In the genomic region with DNA sequence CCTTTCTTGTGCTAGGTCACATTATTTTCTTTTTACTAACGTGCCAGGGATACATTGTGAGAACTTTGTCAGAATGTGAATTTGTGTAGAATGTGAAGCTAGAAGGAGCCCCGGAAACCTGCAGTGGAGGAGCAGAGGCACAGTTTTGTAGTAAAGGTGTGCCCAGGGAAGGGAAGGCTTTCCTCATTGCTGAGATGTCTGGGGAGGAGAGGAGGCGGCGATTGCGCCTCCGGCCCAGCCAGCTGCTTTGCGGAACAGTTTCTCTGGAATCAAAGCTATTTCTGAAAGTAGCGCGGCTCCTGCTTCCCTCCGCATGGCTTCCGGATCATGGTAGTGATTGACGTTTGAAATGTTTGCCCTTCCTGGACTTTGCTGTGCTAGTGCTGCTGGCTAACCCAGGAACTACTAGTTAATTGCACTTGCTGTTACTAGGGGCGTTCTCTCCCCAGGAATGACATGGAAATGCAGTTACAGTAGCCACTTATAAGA, we compare ENCODE assay signal across 8 cellular contexts.
A peak's percentile ranks its signal among the peaks of the same experiment; 100 is the strongest.
DNase-seq lines count a peak whose midpoint lies in the region; ATAC-seq and TF ChIP-seq lines count a peak whose summit lies in the region.

No MANE protein-coding gene starts in this region.

- H3K4me3 Mint-ChIP-seq in activated T-helper 1 cell treated with anti-CD3 and anti-CD28 coated beads, Interleukin-12 subunit alpha, Interleukin-12 subunit beta, Interleukin-2, Interleukin-4 antibody, amounts not matched to agents 30 ng/mL and 10 ng/mL and 1 ng/mL, durations not matched to agents 14 hours and 24 hours and 36 hours: peak overlapping the region; percentile 19
- peak overlapping the region in 2 of 5 donors; percentile 28 to 44 for H3K4me3 Mint-ChIP-seq in immature natural killer cell

- H3K4me3 ChIP-seq in H7 (ENCODE audit: insufficient read depth, low read depth, low read length): no peak overlapping the region
- H3K4me3 ChIP-seq in gastrocnemius medialis: peak overlapping the region; percentile 39 to 57 (median 40)

- no peak for TF ChIP-seq CTCF in gastrocnemius medialis (IDR thresholded peaks at IDR 0.05 in 4 of 5, conservative IDR thresholded peaks at IDR 0.05 in 1 of 5)

- peak overlapping the region; percentile 78 to 91 (median 82) for H3K27ac ChIP-seq in gastrocnemius medialis

- H3K9me3 Mint-ChIP-seq in activated T-helper 1 cell treated with anti-CD3 and anti-CD28 coated beads, Interleukin-12 subunit alpha, Interleukin-12 subunit beta, Interleukin-2, Interleukin-4 antibody, amounts not matched to agents 30 ng/mL and 10 ng/mL and 1 ng/mL, durations not matched to agents 14 hours and 24 hours and 36 hours: no peaks in the 10 kb centered on the region
- no peaks in the 10 kb centered on the region for H3K9me3 Mint-ChIP-seq in immature natural killer cell

- H3K4me1 ChIP-seq in gastrocnemius medialis: peaks cover 74% of the 10 kb centered on the region in 2 donors

- H3K27ac Mint-ChIP-seq in activated T-helper 1 cell treated with anti-CD3 and anti-CD28 coated beads, Interleukin-12 subunit alpha, Interleukin-12 subunit beta, Interleukin-2, Interleukin-4 antibody, amounts not matched to agents 30 ng/mL and 10 ng/mL and 1 ng/mL, durations not matched to agents 14 hours and 24 hours and 36 hours: peak overlapping the region; percentile 9
- H3K27ac Mint-ChIP-seq in immature natural killer cell: peak overlapping the region; percentile 38 to 74 (median 65)

- intact Hi-C loops in activated T-helper 1 cell treated with anti-CD3 and anti-CD28 coated beads, Interleukin-12 subunit alpha, Interleukin-12 subunit beta, Interleukin-2, Interleukin-4 antibody, amounts not matched to agents 30 ng/mL and 10 ng/mL and 1 ng/mL, durations not matched to agents 14 hours and 24 hours and 36 hours (cut with micrococcal nuclease): no loop called here
- intact Hi-C loops in gastrocnemius medialis (cut with DNase I; ENCODE audit: low total_unique reads): no loop called here

- H3K36me3 ChIP-seq in H7 (replicated peaks; ENCODE audit: control insufficient read depth, insufficient read depth, low read length) (no peaks in the 10 kb centered on the region; the same call in 1 of the 2 replicates), gastrocnemius medialis (no peaks in the 10 kb centered on the region)

- H3K27me3 ChIP-seq in H7 (ENCODE audit: control insufficient read depth, insufficient read depth, low read length): no peaks in the 10 kb centered on the region
- H3K27me3 ChIP-seq in gastrocnemius medialis: no peaks in the 10 kb centered on the region

- no peaks in the 10 kb centered on the region for H3K9me3 ChIP-seq in gastrocnemius medialis

- no peak for TF ChIP-seq POLR2A in gastrocnemius medialis (IDR thresholded peaks at IDR 0.05)

- H3K36me3 Mint-ChIP-seq in activated T-helper 1 cell treated with anti-CD3 and anti-CD28 coated beads, Interleukin-12 subunit alpha, Interleukin-12 subunit beta, Interleukin-2, Interleukin-4 antibody, amounts not matched to agents 30 ng/mL and 10 ng/mL and 1 ng/mL, durations not matched to agents 14 hours and 24 hours and 36 hours (ENCODE audit: low read depth): peaks cover 33% of the 10 kb centered on the region
- H3K36me3 Mint-ChIP-seq in immature natural killer cell: peaks cover 0 to 21% (median 6%) of the 10 kb centered on the region in 3 donors

- ATAC-seq in gastrocnemius medialis (peak in 1 of 2 donors; percentile 30), GM21367 (IDR thresholded peaks at IDR 0.05; ENCODE audit: unreplicated experiment) (no peak)

- in situ Hi-C loops in gastrocnemius medialis (cut with MboI; ENCODE audit: low sequenced_read_pairs in 4 of 4): no loop called here

- no peaks in the 10 kb centered on the region for H3K27me3 Mint-ChIP-seq in activated T-helper 1 cell treated with anti-CD3 and anti-CD28 coated beads, Interleukin-12 subunit alpha, Interleukin-12 subunit beta, Interleukin-2, Interleukin-4 antibody, amounts not matched to agents 30 ng/mL and 10 ng/mL and 1 ng/mL, durations not matched to agents 14 hours and 24 hours and 36 hours (ENCODE audit: insufficient read depth)
- H3K27me3 Mint-ChIP-seq in immature natural killer cell (ENCODE audit: low read depth in 3 of 3): peaks cover 9 to 11% (median 9%) of the 10 kb centered on the region in 3 donors

- peaks cover 46% of the 10 kb centered on the region for H3K4me1 Mint-ChIP-seq in activated T-helper 1 cell treated with anti-CD3 and anti-CD28 coated beads, Interleukin-12 subunit alpha, Interleukin-12 subunit beta, Interleukin-2, Interleukin-4 antibody, amounts not matched to agents 30 ng/mL and 10 ng/mL and 1 ng/mL, durations not matched to agents 14 hours and 24 hours and 36 hours (ENCODE audit: low read depth)
- H3K4me1 Mint-ChIP-seq in immature natural killer cell: peaks cover 63 to 90% of the 10 kb centered on the region in 2 donors

- DNase-seq in H7 (peak; percentile 65), immature natural killer cell (no peak), gastrocnemius medialis (no peak), NCI-H2196 treated with DMSO at 0.1 percent for 48 hours (lab: John Stamatoyannopoulos, UW; ENCODE audit: unreplicated experiment) (no peak), NCI-H128 (lab: John Stamatoyannopoulos, UW; ENCODE audit: unreplicated experiment) (no peak), GDM1 (lab: John Stamatoyannopoulos, UW) (no peak)
- DNase-seq in activated T-helper 1 cell treated with anti-CD3 and anti-CD28 coated beads, Interleukin-12 subunit alpha, Interleukin-12 subunit beta, Interleukin-2, Interleukin-4 antibody, amounts not matched to agents 30 ng/mL and 10 ng/mL and 1 ng/mL, durations not matched to agents 14 hours and 24 hours and 36 hours (ENCODE audit: low spot score): no peak
